In the genomic region with DNA sequence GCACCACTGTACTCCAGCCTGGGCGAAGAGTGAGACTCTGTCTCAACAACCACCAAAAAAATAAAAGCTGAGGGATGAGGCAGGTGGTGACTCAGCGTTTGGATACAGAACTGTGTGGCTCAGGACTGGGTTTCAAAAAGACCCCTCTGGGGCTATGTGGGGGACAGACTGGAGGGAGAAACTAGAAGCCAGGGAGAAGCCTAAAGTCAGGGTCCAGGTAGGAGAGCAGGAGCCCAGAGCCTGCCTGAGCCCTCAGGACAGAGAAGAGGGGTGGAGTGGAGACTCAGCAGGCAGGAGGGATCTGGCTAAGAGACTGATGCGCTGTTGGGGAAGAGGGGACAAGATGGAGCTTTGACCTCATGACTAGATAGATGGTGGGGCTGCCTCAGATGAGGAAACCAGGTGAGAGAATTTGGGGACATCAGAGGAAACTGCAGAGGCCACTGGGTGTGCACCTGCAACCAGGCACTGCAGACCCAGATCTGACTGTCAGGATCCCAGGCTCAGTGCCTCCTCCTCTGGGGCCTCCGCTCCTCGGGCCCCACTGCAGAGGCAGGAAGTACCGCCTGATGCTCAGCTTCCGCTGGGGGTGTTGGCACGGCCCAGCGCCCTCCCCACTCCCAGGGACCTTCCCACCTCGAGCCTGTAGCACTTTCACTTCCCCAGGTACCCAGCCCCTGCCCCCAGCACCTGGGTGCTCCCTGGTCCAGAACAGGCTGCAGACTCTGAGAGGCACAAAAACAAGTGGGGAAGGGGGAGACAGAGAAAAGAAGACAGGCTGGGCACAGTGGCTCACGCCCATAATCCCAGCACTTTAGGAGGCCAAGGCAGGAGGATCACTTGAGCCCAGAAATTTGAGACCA, we compare ENCODE assay signal across 8 cellular contexts. TPM values are rescaled to one million over a fixed set of nuclear protein-coding genes. Genes with fewer than 3 reads are reported as not detected.
A peak's percentile ranks its signal among the peaks of the same experiment; 100 is the strongest.
DNase-seq lines count a peak whose midpoint lies in the region; ATAC-seq, FAIRE-seq and TF ChIP-seq lines count a peak whose summit lies in the region.

No MANE protein-coding gene starts in this region.

- H3K27ac ChIP-seq in HL-60 (replicated peaks): peak overlapping the region; percentile 65
- H3K27ac ChIP-seq in HepG2 (ENCODE audit: extremely low read length, insufficient read depth, low read length): no peak overlapping the region
- H3K27ac ChIP-seq in RWPE1: no peak overlapping the region; the same call in 1 of the 2 replicates

- ATAC-seq in HepG2 (no peak), GM19455 (IDR thresholded peaks at IDR 0.05; ENCODE audit: unreplicated experiment) (no peak)

- no peaks in the 10 kb centered on the region for H3K27me3 ChIP-seq in HL-60 (ENCODE audit: insufficient read depth, poor library complexity, severe bottlenecking)
- H3K27me3 ChIP-seq in HepG2 (ENCODE audit: control insufficient read depth in 1 of 2, insufficient read depth in 2 of 2, low read length in 2 of 2): no peaks in the 10 kb centered on the region

- peak; percentile 40 to 56 for DNase-seq in HL-60 (ENCODE audit: low read depth in 1 of 2, low spot score in 1 of 2)
- DNase-seq in activated CD8-positive, alpha-beta memory T cell treated with anti-CD3 and anti-CD28 coated beads, Interleukin-2, amount 50 U/mL, for 4 hours: peak; percentile 70
- no peak for DNase-seq in HepG2 (ENCODE audit: low spot score)
- DNase-seq in stimulated activated naive CD4-positive, alpha-beta T cell (lab: John Stamatoyannopoulos, UW): peak; percentile 55 to 70 (median 60)
- no peak for DNase-seq in RWPE1 (ENCODE audit: low spot score)
- no peak for DNase-seq in superior temporal gyrus (ENCODE audit: extremely low spot score)

- H3K4me3 ChIP-seq in HL-60 (replicated peaks; ENCODE audit: insufficient read depth, low read length) (no peak overlapping the region), HepG2 (replicated peaks in 1 of 3; ENCODE audit: insufficient read depth in 1 of 3, low read depth in 2 of 3, low read length in 3 of 3) (no peak overlapping the region; a peak in 1 of 6 replicates)

- intact Hi-C loops in HepG2 (cut with micrococcal nuclease; ENCODE audit: unreplicated experiment): no loop called here

- TF ChIP-seq POLR2A in GM19099 (IDR thresholded peaks at IDR 0.05; ENCODE audit: extremely low read depth, insufficient read length, low read depth) (peak; percentile 90), HepG2 (IDR thresholded peaks at IDR 0.05; ENCODE audit: insufficient read depth in 1 of 2, low read depth in 2 of 2, low read length in 2 of 2) (no peak)

- in situ Hi-C loops in HepG2 (cut with HindIII; ENCODE audit: extremely low pct_ligation_motif_present, low pct_unique_long_range_greater_than_20kb): no loop called here

- no peaks in the 10 kb centered on the region for H4K20me1 ChIP-seq in HepG2 (ENCODE audit: insufficient read depth, low read length)

- no peak for FAIRE-seq in HepG2 (lab: Jason Lieb, UNC)

- H3K4me1 ChIP-seq in HepG2 (ENCODE audit: insufficient read depth, low read length): peaks cover 35% of the 10 kb centered on the region

- CTCF ChIA-PET in HepG2 (lab: Yijun Ruan, JAX; ENCODE audit: low intra/inter-chr PET ratio, low total read pairs) (no interaction called here), RWPE1 (lab: Yijun Ruan, JAX) (interaction anchor here (0.6 to 0.7 kb wide), 2 partner anchors 16 to 24 kb away, joined by 3 read pairs; no protein-coding TSS in a partner anchor)

- POLR2A ChIA-PET in HepG2 (lab: Yijun Ruan, JAX): no interaction called here
- POLR2A ChIA-PET in RWPE1 (lab: Yijun Ruan, JAX; ENCODE audit: low non-redundant PET): no interaction called here

- no peaks in the 10 kb centered on the region for H3K79me2 ChIP-seq in HepG2 (ENCODE audit: insufficient read depth, low read length)

- H3K36me3 ChIP-seq in HepG2 (replicated peaks in 1 of 2; ENCODE audit: control insufficient read depth in 1 of 2, insufficient read depth in 2 of 2, low read length in 2 of 2): no peaks in the 10 kb centered on the region

- TF ChIP-seq EP300 in HepG2 (IDR thresholded peaks at IDR 0.05; ENCODE audit: low read depth in 2 of 2, low read length in 2 of 2): no peak
- TF ChIP-seq EP300 in HepG2 (CRISPR knock-in tag; IDR thresholded peaks at IDR 0.05; ENCODE audit: borderline replicate concordance): no peak

- H3K4me2 ChIP-seq in HepG2 (ENCODE audit: low read depth, low read length): peak overlapping the region; percentile 23; the same call in 1 of the 2 replicates

- BruUV-seq in HepG2 (replicated peaks; lab: Mats Ljungman, UMichigan): no TSS peak

- H3K9ac ChIP-seq in HepG2 (ENCODE audit: insufficient read depth, low read depth, low read length): no peak overlapping the region

- TF ChIP-seq CTCF in HL-60 (IDR thresholded peaks at IDR 0.05; ENCODE audit: insufficient read depth, low read length) (no peak), HepG2 (CRISPR knock-in tag; IDR thresholded peaks at IDR 0.05) (no peak), RWPE1 (conservative IDR thresholded peaks at IDR 0.05; ENCODE audit: low read depth) (no peak)

- 47% methylated on average over 5 of the region's 11 CpGs for WGBS in HepG2 (ENCODE audit: low lambda C conversion rate)

- no peak for TF ChIP-seq RAD21 in HepG2 (CRISPR knock-in tag; IDR thresholded peaks at IDR 0.05)

- no peak overlapping the region for H2AFZ ChIP-seq in HepG2 (ENCODE audit: low read length)

- no peaks in the 10 kb centered on the region for H3K9me3 ChIP-seq in HepG2 (ENCODE audit: low read length)

RNA-seq across cellular contexts. Expression of gene CD37, which starts 1.5 kb away (rescaled TPM):
- not detected in 2 replicates for total RNA-seq in HepG2 (2016; rRNA removed; fragmentation: Illumina TruSeq; extraction: Trizol)
- not detected in 2 replicates for total RNA-seq in HepG2 (2016; cell fraction: cytosol; rRNA removed; fragmentation: Illumina TruSeq; extraction: Trizol; ENCODE audit: low read depth)
- not detected in 2 replicates for total RNA-seq in HepG2 (2016; cell fraction: insoluble cytoplasmic fraction; rRNA removed; fragmentation: Illumina TruSeq; extraction: Trizol)
- total RNA-seq in HepG2 (2016; cell fraction: membrane; rRNA removed; fragmentation: Illumina TruSeq; extraction: Trizol): not detected in 2 replicates
- not detected in 2 replicates for total RNA-seq in HepG2 (2016; cell fraction: nucleus; rRNA removed; fragmentation: Illumina TruSeq; extraction: Trizol)
- polyA plus RNA-seq in HepG2 (2011; rRNA removed): not detected in 2 replicates
- not detected in 2 replicates for polyA plus RNA-seq in HepG2 (2011; cell fraction: cytosol; rRNA removed)
- polyA plus RNA-seq in HepG2 (2011; cell fraction: nucleus; rRNA removed): 0.12 TPM in 1 of 2 replicates, not detected in the other
- polyA plus RNA-seq in HepG2 (2012): 0.52 and 2.6 TPM in 2 replicates
- polyA plus RNA-seq in HepG2 (2016; cell fraction: cytosol; fragmentation: Illumina TruSeq; extraction: Trizol; ENCODE audit: low read depth): not detected in 2 replicates
- polyA plus RNA-seq in HepG2 (2016; cell fraction: insoluble cytoplasmic fraction; fragmentation: Illumina TruSeq; extraction: Trizol; ENCODE audit: low read depth): not detected in 2 replicates
- not detected in 2 replicates for polyA plus RNA-seq in HepG2 (2016; cell fraction: membrane; fragmentation: Illumina TruSeq; extraction: Trizol; ENCODE audit: low read depth)
- not detected in 2 replicates for polyA plus RNA-seq in HepG2 (2016; cell fraction: nucleus; fragmentation: Illumina TruSeq; extraction: Trizol; ENCODE audit: insufficient read depth, low read depth)
- polyA minus RNA-seq in HepG2 (2011; rRNA and poly(A)+ RNA removed; ENCODE audit: low replicate concordance): 0.14 TPM in 1 of 2 replicates, not detected in the other
- polyA minus RNA-seq in HepG2 (2011; cell fraction: cytosol; rRNA and poly(A)+ RNA removed): not detected in 2 replicates
- polyA minus RNA-seq in HepG2 (2011; cell fraction: nucleus; rRNA and poly(A)+ RNA removed): not detected in 2 replicates

RNA-seq across cellular contexts. Expression of gene SLC6A16, which starts 8.7 kb away (rescaled TPM):
- 0.07 TPM in 1 of 2 replicates, not detected in the other for total RNA-seq in HepG2 (2016; rRNA removed; fragmentation: Illumina TruSeq; extraction: Trizol)
- not detected in 2 replicates for total RNA-seq in HepG2 (2016; cell fraction: cytosol; rRNA removed; fragmentation: Illumina TruSeq; extraction: Trizol; ENCODE audit: low read depth)
- total RNA-seq in HepG2 (2016; cell fraction: insoluble cytoplasmic fraction; rRNA removed; fragmentation: Illumina TruSeq; extraction: Trizol): 0.11 and 0.25 TPM in 2 replicates
- not detected in 2 replicates for total RNA-seq in HepG2 (2016; cell fraction: membrane; rRNA removed; fragmentation: Illumina TruSeq; extraction: Trizol)
- total RNA-seq in HepG2 (2016; cell fraction: nucleus; rRNA removed; fragmentation: Illumina TruSeq; extraction: Trizol): 1.4 TPM in 1 of 2 replicates, not detected in the other
- 0.18 and 0.22 TPM in 2 replicates for polyA plus RNA-seq in HepG2 (2011; rRNA removed)
- polyA plus RNA-seq in HepG2 (2011; cell fraction: cytosol; rRNA removed): 0.11 and 0.36 TPM in 2 replicates
- 0.33 and 0.95 TPM in 2 replicates for polyA plus RNA-seq in HepG2 (2011; cell fraction: nucleus; rRNA removed)
- polyA plus RNA-seq in HepG2 (2012): 0.31 and 0.64 TPM in 2 replicates
- polyA plus RNA-seq in HepG2 (2016; cell fraction: cytosol; fragmentation: Illumina TruSeq; extraction: Trizol; ENCODE audit: low read depth): not detected in 2 replicates
- polyA plus RNA-seq in HepG2 (2016; cell fraction: insoluble cytoplasmic fraction; fragmentation: Illumina TruSeq; extraction: Trizol; ENCODE audit: low read depth): not detected in 2 replicates
- polyA plus RNA-seq in HepG2 (2016; cell fraction: membrane; fragmentation: Illumina TruSeq; extraction: Trizol; ENCODE audit: low read depth): 0.35 and 0.39 TPM in 2 replicates
- 0.45 TPM in 1 of 2 replicates, not detected in the other for polyA plus RNA-seq in HepG2 (2016; cell fraction: nucleus; fragmentation: Illumina TruSeq; extraction: Trizol; ENCODE audit: insufficient read depth, low read depth)
- 0.20 and 1.2 TPM in 2 replicates for polyA minus RNA-seq in HepG2 (2011; rRNA and poly(A)+ RNA removed; ENCODE audit: low replicate concordance)
- not detected in 2 replicates for polyA minus RNA-seq in HepG2 (2011; cell fraction: cytosol; rRNA and poly(A)+ RNA removed)
- 0.26 and 0.37 TPM in 2 replicates for polyA minus RNA-seq in HepG2 (2011; cell fraction: nucleus; rRNA and poly(A)+ RNA removed)

RNA-seq across cellular contexts. Expression of gene TEAD2, which starts 28.6 kb away (rescaled TPM):
- 12.1 and 12.5 TPM in 2 replicates for total RNA-seq in HepG2 (2016; rRNA removed; fragmentation: Illumina TruSeq; extraction: Trizol)
- total RNA-seq in HepG2 (2016; cell fraction: cytosol; rRNA removed; fragmentation: Illumina TruSeq; extraction: Trizol; ENCODE audit: low read depth): 11.8 and 12.3 TPM in 2 replicates
- total RNA-seq in HepG2 (2016; cell fraction: insoluble cytoplasmic fraction; rRNA removed; fragmentation: Illumina TruSeq; extraction: Trizol): 9.2 and 11.2 TPM in 2 replicates
- total RNA-seq in HepG2 (2016; cell fraction: membrane; rRNA removed; fragmentation: Illumina TruSeq; extraction: Trizol): 23.3 and 24.4 TPM in 2 replicates
- 7.1 and 8.2 TPM in 2 replicates for total RNA-seq in HepG2 (2016; cell fraction: nucleus; rRNA removed; fragmentation: Illumina TruSeq; extraction: Trizol)
- 10.4 and 10.8 TPM in 2 replicates for polyA plus RNA-seq in HepG2 (2011; rRNA removed)
- 9.2 and 9.3 TPM in 2 replicates for polyA plus RNA-seq in HepG2 (2011; cell fraction: cytosol; rRNA removed)
- 10.2 and 11.2 TPM in 2 replicates for polyA plus RNA-seq in HepG2 (2011; cell fraction: nucleus; rRNA removed)
- 7.3 and 7.6 TPM in 2 replicates for polyA plus RNA-seq in HepG2 (2012)
- polyA plus RNA-seq in HepG2 (2016; cell fraction: cytosol; fragmentation: Illumina TruSeq; extraction: Trizol; ENCODE audit: low read depth): 15.6 and 17.1 TPM in 2 replicates
- polyA plus RNA-seq in HepG2 (2016; cell fraction: insoluble cytoplasmic fraction; fragmentation: Illumina TruSeq; extraction: Trizol; ENCODE audit: low read depth): 12.6 and 13.8 TPM in 2 replicates
- polyA plus RNA-seq in HepG2 (2016; cell fraction: membrane; fragmentation: Illumina TruSeq; extraction: Trizol; ENCODE audit: low read depth): 23.9 and 26.3 TPM in 2 replicates
- 13.0 and 14.8 TPM in 2 replicates for polyA plus RNA-seq in HepG2 (2016; cell fraction: nucleus; fragmentation: Illumina TruSeq; extraction: Trizol; ENCODE audit: insufficient read depth, low read depth)
- polyA minus RNA-seq in HepG2 (2011; rRNA and poly(A)+ RNA removed; ENCODE audit: low replicate concordance): 22.0 and 36.3 TPM in 2 replicates
- polyA minus RNA-seq in HepG2 (2011; cell fraction: cytosol; rRNA and poly(A)+ RNA removed): 4.6 and 8.0 TPM in 2 replicates
- 5.3 and 5.8 TPM in 2 replicates for polyA minus RNA-seq in HepG2 (2011; cell fraction: nucleus; rRNA and poly(A)+ RNA removed)

RNA-seq across cellular contexts. Expression of gene DKKL1, which starts 30.0 kb away (rescaled TPM):
- total RNA-seq in HepG2 (2016; rRNA removed; fragmentation: Illumina TruSeq; extraction: Trizol): 0.31 TPM in 1 of 2 replicates, not detected in the other
- not detected in 2 replicates for total RNA-seq in HepG2 (2016; cell fraction: cytosol; rRNA removed; fragmentation: Illumina TruSeq; extraction: Trizol; ENCODE audit: low read depth)
- total RNA-seq in HepG2 (2016; cell fraction: insoluble cytoplasmic fraction; rRNA removed; fragmentation: Illumina TruSeq; extraction: Trizol): 0.17 TPM in 1 of 2 replicates, not detected in the other
- total RNA-seq in HepG2 (2016; cell fraction: membrane; rRNA removed; fragmentation: Illumina TruSeq; extraction: Trizol): not detected in 2 replicates
- total RNA-seq in HepG2 (2016; cell fraction: nucleus; rRNA removed; fragmentation: Illumina TruSeq; extraction: Trizol): not detected in 2 replicates
- polyA plus RNA-seq in HepG2 (2011; rRNA removed): 0.30 and 0.33 TPM in 2 replicates
- 0.13 and 0.24 TPM in 2 replicates for polyA plus RNA-seq in HepG2 (2011; cell fraction: cytosol; rRNA removed)
- polyA plus RNA-seq in HepG2 (2011; cell fraction: nucleus; rRNA removed): 0.16 and 0.45 TPM in 2 replicates
- polyA plus RNA-seq in HepG2 (2012): 0.29 TPM in 1 of 2 replicates, not detected in the other
- not detected in 2 replicates for polyA plus RNA-seq in HepG2 (2016; cell fraction: cytosol; fragmentation: Illumina TruSeq; extraction: Trizol; ENCODE audit: low read depth)
- not detected in 2 replicates for polyA plus RNA-seq in HepG2 (2016; cell fraction: insoluble cytoplasmic fraction; fragmentation: Illumina TruSeq; extraction: Trizol; ENCODE audit: low read depth)
- not detected in 2 replicates for polyA plus RNA-seq in HepG2 (2016; cell fraction: membrane; fragmentation: Illumina TruSeq; extraction: Trizol; ENCODE audit: low read depth)
- 1.0 TPM in 1 of 2 replicates, not detected in the other for polyA plus RNA-seq in HepG2 (2016; cell fraction: nucleus; fragmentation: Illumina TruSeq; extraction: Trizol; ENCODE audit: insufficient read depth, low read depth)
- polyA minus RNA-seq in HepG2 (2011; rRNA and poly(A)+ RNA removed; ENCODE audit: low replicate concordance): not detected in 2 replicates
- not detected in 2 replicates for polyA minus RNA-seq in HepG2 (2011; cell fraction: cytosol; rRNA and poly(A)+ RNA removed)
- not detected in 2 replicates for polyA minus RNA-seq in HepG2 (2011; cell fraction: nucleus; rRNA and poly(A)+ RNA removed)

RNA-seq across cellular contexts. Expression of gene KASH5, which starts 54.4 kb away (rescaled TPM):
- not detected in 2 replicates for total RNA-seq in HepG2 (2016; rRNA removed; fragmentation: Illumina TruSeq; extraction: Trizol)
- not detected in 2 replicates for total RNA-seq in HepG2 (2016; cell fraction: cytosol; rRNA removed; fragmentation: Illumina TruSeq; extraction: Trizol; ENCODE audit: low read depth)
- not detected in 2 replicates for total RNA-seq in HepG2 (2016; cell fraction: insoluble cytoplasmic fraction; rRNA removed; fragmentation: Illumina TruSeq; extraction: Trizol)
- total RNA-seq in HepG2 (2016; cell fraction: membrane; rRNA removed; fragmentation: Illumina TruSeq; extraction: Trizol): not detected in 2 replicates
- not detected in 2 replicates for total RNA-seq in HepG2 (2016; cell fraction: nucleus; rRNA removed; fragmentation: Illumina TruSeq; extraction: Trizol)
- not detected in 2 replicates for polyA plus RNA-seq in HepG2 (2011; rRNA removed)
- polyA plus RNA-seq in HepG2 (2011; cell fraction: cytosol; rRNA removed): not detected in 2 replicates
- polyA plus RNA-seq in HepG2 (2011; cell fraction: nucleus; rRNA removed): not detected in 2 replicates
- not detected in 2 replicates for polyA plus RNA-seq in HepG2 (2012)
- not detected in 2 replicates for polyA plus RNA-seq in HepG2 (2016; cell fraction: cytosol; fragmentation: Illumina TruSeq; extraction: Trizol; ENCODE audit: low read depth)
- not detected in 2 replicates for polyA plus RNA-seq in HepG2 (2016; cell fraction: insoluble cytoplasmic fraction; fragmentation: Illumina TruSeq; extraction: Trizol; ENCODE audit: low read depth)
- polyA plus RNA-seq in HepG2 (2016; cell fraction: membrane; fragmentation: Illumina TruSeq; extraction: Trizol; ENCODE audit: low read depth): not detected in 2 replicates
- not detected in 2 replicates for polyA plus RNA-seq in HepG2 (2016; cell fraction: nucleus; fragmentation: Illumina TruSeq; extraction: Trizol; ENCODE audit: insufficient read depth, low read depth)
- not detected in 2 replicates for polyA minus RNA-seq in HepG2 (2011; rRNA and poly(A)+ RNA removed; ENCODE audit: low replicate concordance)
- polyA minus RNA-seq in HepG2 (2011; cell fraction: cytosol; rRNA and poly(A)+ RNA removed): not detected in 2 replicates
- polyA minus RNA-seq in HepG2 (2011; cell fraction: nucleus; rRNA and poly(A)+ RNA removed): not detected in 2 replicates

Comparison
In these comparisons a context has a peak if more than half of its experiments do, and no peak if none do; other contexts are left out.
1. DNase-seq: peak in HL-60 (2 of 2), activated CD8-positive, alpha-beta memory T cell treated with anti-CD3 and anti-CD28 coated beads, Interleukin-2, amount 50 U/mL, for 4 hours (single experiment) and stimulated activated naive CD4-positive, alpha-beta T cell (6 of 6); none in HepG2 (single experiment), RWPE1 (single experiment) and superior temporal gyrus (single experiment).